Comparison of ENCODE assay signal across 23 cellular contexts in genomic region chr3:135071483-135071882, GRCh38.
"Had no signal": no experiment of that assay in that cellular context is flagged by ENCODE, and none has a peak within 500 bp of the region (broad histone marks: within the 10 kb centered on the region; RNA-seq: fewer than 3 reads in every experiment).

No MANE protein-coding gene starts in this region.

- H3K4me3 Mint-ChIP-seq: stimulated activated effector memory CD8-positive, alpha-beta T cell treated with anti-CD3 and anti-CD28 coated beads, Interleukin-12 subunit alpha, Interleukin-12 subunit beta, amount 100 ng/mL, for 72 hours; stimulated activated naive CD8-positive, alpha-beta T cell treated with anti-CD3 and anti-CD28 coated beads, Interleukin-15, amount 100 ng/mL, for 72 hours; stimulated activated naive CD8-positive, alpha-beta T cell treated with anti-CD3 and anti-CD28 coated beads, Interleukin-15, Interleukin-2, amounts not matched to agents 100 ng/mL and 50 ng/mL, for 24 hours; type B pancreatic cell had no signal

- DNase-seq: stimulated activated CD4-positive, alpha-beta T cell treated with anti-CD3 and anti-CD28 coated beads, Interleukin-2, amount 100 ng/mL, for 24 hours; stimulated activated CD4-positive, alpha-beta T cell treated with anti-CD3 and anti-CD28 coated beads, Interleukin-2, amount 100 ng/mL, for 48 hours; stimulated activated CD4-positive, alpha-beta T cell treated with anti-CD3 and anti-CD28 coated beads, Interleukin-4, amount 100 ng/mL, for 1 hour; stimulated activated CD4-positive, alpha-beta T cell treated with anti-CD3 and anti-CD28 coated beads, Interleukin-4, amount 100 ng/mL, for 24 hours; stimulated activated CD4-positive, alpha-beta T cell treated with anti-CD3 and anti-CD28 coated beads, Interleukin-4, amount 100 ng/mL, for 4 hours; stimulated activated CD8-positive, alpha-beta memory T cell treated with anti-CD3 and anti-CD28 coated beads, Interleukin-4, amount 100 ng/mL, for 48 hours; stimulated activated naive CD4-positive, alpha-beta T cell; stimulated activated naive CD4-positive, alpha-beta T cell treated with Interleukin-2 at 50 U/mL for 16 hours; stimulated activated naive CD8-positive, alpha-beta T cell treated with anti-CD3 and anti-CD28 coated beads, Interleukin-15, amount 100 ng/mL, for 72 hours; stimulated activated naive CD8-positive, alpha-beta T cell treated with anti-CD3 and anti-CD28 coated beads, Interleukin-15, Interleukin-2, amounts not matched to agents 100 U/mL and 50 U/mL, for 24 hours; stomach; substantia nigra; testis; thyroid gland; tibial artery; transverse colon; trophoblast cell; upper lobe of left lung; upper lobe of right lung; uterus had no signal

- ATAC-seq: stimulated activated effector memory CD8-positive, alpha-beta T cell treated with anti-CD3 and anti-CD28 coated beads, Interleukin-12 subunit alpha, Interleukin-12 subunit beta, amount 100 ng/mL, for 72 hours; stimulated activated naive CD8-positive, alpha-beta T cell treated with anti-CD3 and anti-CD28 coated beads, Interleukin-15, amount 100 ng/mL, for 72 hours; stimulated activated naive CD8-positive, alpha-beta T cell treated with anti-CD3 and anti-CD28 coated beads, Interleukin-15, Interleukin-2, amounts not matched to agents 100 U/mL and 50 U/mL, for 24 hours; upper lobe of right lung had no signal

- H3K36me3 Mint-ChIP-seq: stimulated activated effector memory CD8-positive, alpha-beta T cell treated with anti-CD3 and anti-CD28 coated beads, Interleukin-12 subunit alpha, Interleukin-12 subunit beta, amount 100 ng/mL, for 72 hours; type B pancreatic cell had no signal

- H3K4me1 Mint-ChIP-seq: stimulated activated effector memory CD8-positive, alpha-beta T cell treated with anti-CD3 and anti-CD28 coated beads, Interleukin-12 subunit alpha, Interleukin-12 subunit beta, amount 100 ng/mL, for 72 hours; stimulated activated naive CD8-positive, alpha-beta T cell treated with anti-CD3 and anti-CD28 coated beads, Interleukin-15, amount 100 ng/mL, for 72 hours had no signal

- H3K27me3 Mint-ChIP-seq: stimulated activated naive CD8-positive, alpha-beta T cell treated with anti-CD3 and anti-CD28 coated beads, Interleukin-15, Interleukin-2, amounts not matched to agents 100 ng/mL and 50 ng/mL, for 24 hours; type B pancreatic cell had no signal

- H3K27ac Mint-ChIP-seq: stimulated activated effector memory CD8-positive, alpha-beta T cell treated with anti-CD3 and anti-CD28 coated beads, Interleukin-12 subunit alpha, Interleukin-12 subunit beta, amount 100 ng/mL, for 72 hours; stimulated activated naive CD8-positive, alpha-beta T cell treated with anti-CD3 and anti-CD28 coated beads, Interleukin-15, amount 100 ng/mL, for 72 hours; stimulated activated naive CD8-positive, alpha-beta T cell treated with anti-CD3 and anti-CD28 coated beads, Interleukin-15, Interleukin-2, amounts not matched to agents 100 ng/mL and 50 ng/mL, for 24 hours; type B pancreatic cell had no signal

- H3K9me3 Mint-ChIP-seq: type B pancreatic cell had no signal
